9 cellular contexts compared by ENCODE assay signal in genomic region chr12:25241171-25242020, GRCh38. TPM values are rescaled to one million over a fixed set of nuclear protein-coding genes. Genes with fewer than 3 reads are reported as not detected.
DNase-seq lines count a peak whose midpoint lies in the region; ATAC-seq and TF ChIP-seq lines count a peak whose summit lies in the region.
"Had no signal": no experiment of that assay in that cellular context is flagged by ENCODE, and none has a peak within 500 bp of the region (broad histone marks: within the 10 kb centered on the region; RNA-seq: fewer than 3 reads in every experiment).

No MANE protein-coding gene starts in this region.

- H3K36me3 ChIP-seq in A673 (ENCODE audit: insufficient read depth, low read length, poor library complexity, severe bottlenecking): peaks cover 4% of the 10 kb centered on the region
- no peaks in the 10 kb centered on the region; the same call in 1 of the 2 replicates for H3K36me3 ChIP-seq in RWPE2 (ENCODE audit: low read depth)

- CTCF ChIA-PET in A673 (lab: Charles Lee): interaction anchor here (0.7 to 1.9 kb wide), 2 partner anchors 146 to 342 kb away, joined by 3 to 13 read pairs; no protein-coding TSS in a partner anchor

- no peak overlapping the region for H3K27ac Mint-ChIP-seq in neural crest cell (ENCODE audit: unreplicated experiment)

- H3K4me1 ChIP-seq in A673 (ENCODE audit: insufficient read depth, low read length, poor library complexity, severe bottlenecking) (peaks cover under 1% of the 10 kb centered on the region), RWPE2 (ENCODE audit: insufficient read depth, poor library complexity, severe bottlenecking) (no peaks in the 10 kb centered on the region)

- TF ChIP-seq CTCF in A673 (conservative IDR thresholded peaks at IDR 0.05; ENCODE audit: low read depth, low read length): peak; percentile 86
- TF ChIP-seq CTCF in RWPE2 (IDR thresholded peaks at IDR 0.05; ENCODE audit: poor library complexity, severe bottlenecking): peak; percentile 76
- TF ChIP-seq CTCF in epithelial cell of esophagus (IDR thresholded peaks at IDR 0.05; ENCODE audit: insufficient read depth, low read depth, low read length, missing control alignments): peak; percentile 55
- peak; percentile 94 for TF ChIP-seq CTCF in neural crest cell (conservative IDR thresholded peaks at IDR 0.05)

- DNase-seq in A673 (ENCODE audit: low spot score) (peak; percentile 60), EH (ENCODE audit: low read depth) (peak; percentile 60), RWPE2 (ENCODE audit: low spot score) (no peak), epithelial cell of esophagus (ENCODE audit: low read depth) (peak; percentile 62), neural crest cell (ENCODE audit: low read depth, low spot score) (no peak), C1 segment of cervical spinal cord (lab: John Stamatoyannopoulos, UW) (no peak)

- peaks cover 3% of the 10 kb centered on the region for H3K9me3 Mint-ChIP-seq in neural crest cell

- H3K36me3 Mint-ChIP-seq in neural crest cell (ENCODE audit: low read depth): peaks cover 14% of the 10 kb centered on the region

- peaks cover 6% of the 10 kb centered on the region for H3K4me1 Mint-ChIP-seq in neural crest cell

- H3K4me3 Mint-ChIP-seq in neural crest cell: no peak overlapping the region

- POLR2A ChIA-PET in A673 (lab: Charles Lee; ENCODE audit: low non-redundant PET): no interaction called here

- BruUV-seq in A673 (replicated peaks; lab: Mats Ljungman, UMichigan): no TSS peak

- H3K4me3 ChIP-seq in A673 (ENCODE audit: low read depth, low read length, poor library complexity, severe bottlenecking): no peak overlapping the region
- H3K4me3 ChIP-seq in RWPE2 (ENCODE audit: severe bottlenecking): no peak overlapping the region
- no peak overlapping the region for H3K4me3 ChIP-seq in epithelial cell of esophagus (ENCODE audit: low read length)

- no peaks in the 10 kb centered on the region for H3K9me3 ChIP-seq in A673 (ENCODE audit: low read depth, low read length, poor library complexity, severe bottlenecking)
- H3K9me3 ChIP-seq in RWPE2 (ENCODE audit: severe bottlenecking): no peaks in the 10 kb centered on the region

- intact Hi-C loops in A673 (cut with micrococcal nuclease; ENCODE audit: unreplicated experiment): no loop called here

- H3K27ac ChIP-seq in A673 (ENCODE audit: low read depth, low read length, poor library complexity, severe bottlenecking) (no peak overlapping the region), RWPE2 (ENCODE audit: poor library complexity, severe bottlenecking) (no peak overlapping the region)

- peak; percentile 55 for ATAC-seq in HG03135 (IDR thresholded peaks at IDR 0.05; ENCODE audit: unreplicated experiment)
- no peak for ATAC-seq in RWPE2 (ENCODE audit: low read depth)
- ATAC-seq in GM19397 (IDR thresholded peaks at IDR 0.05; ENCODE audit: unreplicated experiment): no peak

- H3K27me3 Mint-ChIP-seq in neural crest cell (ENCODE audit: low read depth): no peaks in the 10 kb centered on the region

- no peaks in the 10 kb centered on the region for H3K27me3 ChIP-seq in A673 (replicated peaks; ENCODE audit: insufficient read depth, low read depth, low read length, poor library complexity)
- H3K27me3 ChIP-seq in RWPE2 (ENCODE audit: insufficient read depth, poor library complexity, severe bottlenecking): no peaks in the 10 kb centered on the region

RNA-seq across cellular contexts. Expression of gene KRAS, which starts 9.3 kb away (rescaled TPM):
- 25.2 and 29.2 TPM in 2 replicates for total RNA-seq in A673 (2021)
- total RNA-seq in neural crest cell: 30.5 and 31.2 TPM in 2 replicates

RNA-seq across cellular contexts. Expression of gene ETFRF1, which starts 46.4 kb away (rescaled TPM):
- total RNA-seq in A673 (2021) (12.3 and 12.9 TPM in 2 replicates), neural crest cell (13.4 and 14.1 TPM in 2 replicates)

RNA-seq across cellular contexts. Expression of gene DNAI7, which starts 46.4 kb away (rescaled TPM):
- 0.73 TPM in 1 of 2 replicates, not detected in the other for total RNA-seq in A673 (2021)
- total RNA-seq in neural crest cell: 0.37 and 0.77 TPM in 2 replicates
- total RNA-seq: pulmonary artery endothelial cell had no signal

Comparison
In these comparisons a context has a peak if more than half of its experiments do, and no peak if none do; other contexts are left out.
1. DNase-seq: peak in A673 (single experiment), EH (single experiment) and epithelial cell of esophagus (single experiment); none in RWPE2 (single experiment), neural crest cell (single experiment) and C1 segment of cervical spinal cord (0 of 14).
2. Peak in every context shown above with its lines, with median percentiles within 50 percentile points of each other: CTCF ChIP-seq.